Comparison of ENCODE assay signal across 8 cellular contexts in genomic region chr9:2622361-2623045, GRCh38. TPM values are rescaled to one million over a fixed set of nuclear protein-coding genes. Genes with fewer than 3 reads are reported as not detected.
A peak's percentile ranks its signal among the peaks of the same experiment; 100 is the strongest.
DNase-seq lines count a peak whose midpoint lies in the region; ATAC-seq and TF ChIP-seq lines count a peak whose summit lies in the region.

No MANE protein-coding gene starts in this region.

- H3K9me2 ChIP-seq in OCI-LY7 (ENCODE audit: insufficient read depth, low read length): no peaks in the 10 kb centered on the region

- peaks cover 12% of the 10 kb centered on the region for H3K27me3 Mint-ChIP-seq in brain

- H4K20me1 ChIP-seq in OCI-LY7 (ENCODE audit: insufficient read depth, low read length): no peaks in the 10 kb centered on the region
- peaks cover 40% of the 10 kb centered on the region for H4K20me1 ChIP-seq in smooth muscle cell (ENCODE audit: low read depth)

- ATAC-seq in Right ventricle myocardium inferior: peak; percentile 27
- peak; percentile 43 for ATAC-seq in HG02852 (IDR thresholded peaks at IDR 0.05; ENCODE audit: unreplicated experiment)

- WGBS in smooth muscle cell (ENCODE audit: low lambda C conversion rate): 1% methylated on average over 42 of the region's 74 CpGs

- H3K9me3 ChIP-seq in OCI-LY7 (ENCODE audit: low read length) (no peaks in the 10 kb centered on the region), smooth muscle cell (replicated peaks; ENCODE audit: low read depth) (no peaks in the 10 kb centered on the region)

- H3K4me1 ChIP-seq in OCI-LY7 (ENCODE audit: insufficient read depth, low read length, poor library complexity, severe bottlenecking): no peaks in the 10 kb centered on the region
- H3K4me1 ChIP-seq in smooth muscle cell (ENCODE audit: low read depth): no peaks in the 10 kb centered on the region

- H3K27ac ChIP-seq in OCI-LY7 (ENCODE audit: low read depth, low read length, poor library complexity, severe bottlenecking) (no peak overlapping the region), smooth muscle cell (ENCODE audit: low read depth) (peak overlapping the region; percentile 54)

- peak overlapping the region; percentile 96 to 99 (median 98) for H3K4me3 Mint-ChIP-seq in brain

- H3K36me3 Mint-ChIP-seq in brain: peaks cover 35% of the 10 kb centered on the region

- H3K27me3 ChIP-seq in smooth muscle cell (ENCODE audit: low read depth): no peaks in the 10 kb centered on the region

- no peak for TF ChIP-seq CTCF in OCI-LY7 (conservative IDR thresholded peaks at IDR 0.05; ENCODE audit: low read length)
- TF ChIP-seq CTCF in brain (conservative IDR thresholded peaks at IDR 0.05): no peak
- TF ChIP-seq CTCF in smooth muscle cell (IDR thresholded peaks at IDR 0.05; ENCODE audit: borderline replicate concordance, insufficient read depth, poor library complexity, severe bottlenecking): no peak

- H3K9me3 Mint-ChIP-seq in brain: peaks cover 0 to 8% (median 0%) of the 10 kb centered on the region in 5 experiments

- H3K36me3 ChIP-seq in OCI-LY7 (ENCODE audit: insufficient read depth, low read length) (no peaks in the 10 kb centered on the region), smooth muscle cell (ENCODE audit: low read depth) (no peaks in the 10 kb centered on the region)

- no TSS peak for BruUV-seq in OCI-LY7 (replicated peaks; lab: Mats Ljungman, UMichigan)

- CTCF ChIA-PET in OCI-LY7 (lab: Charles Lee; ENCODE audit: unreplicated experiment): no interaction called here

- peak overlapping the region; percentile 66 for H3K9ac ChIP-seq in smooth muscle cell (ENCODE audit: low read depth)

- DNase-seq in Right ventricle myocardium inferior (ENCODE audit: missing footprints): peak; percentile 74
- no peak for DNase-seq in cardiac septum (ENCODE audit: low spot score)
- no peak for DNase-seq in OCI-LY7 (ENCODE audit: low spot score)
- peak; percentile 9 for DNase-seq in iris pigment epithelial cell (ENCODE audit: low read depth)
- DNase-seq in smooth muscle cell (lab: John Stamatoyannopoulos, UW; ENCODE audit: unreplicated experiment): peak; percentile 36
- no peak for DNase-seq in SHP77 (lab: John Stamatoyannopoulos, UW)

- H3K79me2 ChIP-seq in OCI-LY7 (ENCODE audit: insufficient read depth, low read depth, low read length) (no peaks in the 10 kb centered on the region), smooth muscle cell (ENCODE audit: low read depth) (peaks cover 37% of the 10 kb centered on the region)

- POLR2A ChIA-PET in OCI-LY7 (lab: Charles Lee): no interaction called here

- H3K4me2 ChIP-seq in OCI-LY7 (ENCODE audit: low read length) (peak overlapping the region; percentile 4; the same call in 1 of the 2 replicates), smooth muscle cell (peak overlapping the region; percentile 91)

- peak overlapping the region; percentile 90 to 99 (median 98) for H3K27ac Mint-ChIP-seq in brain

- H3K4me3 ChIP-seq in OCI-LY7 (ENCODE audit: low read depth, low read length, poor library complexity, severe bottlenecking): no peak overlapping the region
- peak overlapping the region; percentile 84 for H3K4me3 ChIP-seq in smooth muscle cell

- H3K4me1 Mint-ChIP-seq in brain: peaks cover 58% of the 10 kb centered on the region

- intact Hi-C loops in Right ventricle myocardium inferior (cut with DNase I): loop anchor here (5.0 kb wide), 5 partner anchors 40 to 490 kb away; no protein-coding TSS in a partner anchor
- intact Hi-C loops in cardiac septum (cut with DNase I): loop anchor here (5.0 to 10.0 kb wide), 4 partner anchors 105 to 458 kb away; no protein-coding TSS in a partner anchor
- intact Hi-C loops in OCI-LY7 (cut with micrococcal nuclease; ENCODE audit: unreplicated experiment): no loop called here

- H2AFZ ChIP-seq in OCI-LY7 (ENCODE audit: low read length) (no peak overlapping the region), smooth muscle cell (ENCODE audit: low read depth) (peak overlapping the region; percentile 96)

- H3F3A ChIP-seq in smooth muscle cell (ENCODE audit: low read depth): no peaks in the 10 kb centered on the region

RNA-seq across cellular contexts. Expression of gene VLDLR, which starts 0.9 kb away (rescaled TPM):
- total RNA-seq in Right ventricle myocardium inferior (134 TPM), cardiac septum (127 TPM), OCI-LY7 (2022) (0.15 TPM in 1 of 2 replicates, not detected in the other), smooth muscle cell (25.2 and 37.5 TPM in 2 replicates)
- 0.05 and 0.06 TPM in 2 replicates for total RNA-seq in OCI-LY7 (2014; rRNA removed; shearing (Covaris generic))
- polyA plus RNA-seq in brain (ENCODE audit: insufficient read depth, low read depth, low replicate concordance) (11.8 TPM), smooth muscle cell (14.1 and 20.0 TPM in 2 replicates)

Comparison
In these comparisons a context has a peak if more than half of its experiments do, and no peak if none do; other contexts are left out.
1. DNase-seq: peak in Right ventricle myocardium inferior (single experiment), iris pigment epithelial cell (single experiment) and smooth muscle cell (single experiment); none in cardiac septum (single experiment), OCI-LY7 (single experiment) and SHP77 (0 of 2).
2. RNA of gene VLDLR, which starts 0.9 kb away (total RNA-seq): 134 TPM in Right ventricle myocardium inferior (single experiment), 127 TPM in cardiac septum (single experiment) and 25.2 to 37.5 TPM in smooth muscle cell; 0.05 to 0.15 TPM in OCI-LY7; every median in the first group is over 10 times any median in the second.